ENCODE assay signal across 27 cellular contexts in genomic region chr3:113556556-113557335, GRCh38. TPM values are rescaled to one million over a fixed set of nuclear protein-coding genes. Genes with fewer than 3 reads are reported as not detected.
A peak's percentile ranks its signal among the peaks of the same experiment; 100 is the strongest.
DNase-seq lines count a peak whose midpoint lies in the region; FAIRE-seq and TF ChIP-seq lines count a peak whose summit lies in the region.
"Had no signal": no experiment of that assay in that cellular context is flagged by ENCODE, and none has a peak within 500 bp of the region (broad histone marks: within the 10 kb centered on the region; RNA-seq: fewer than 3 reads in every experiment).

No MANE protein-coding gene starts in this region.

- CTCF ChIA-PET in H1 (lab: Charles Lee; ENCODE audit: partially characterized antibody) = interaction anchor here (0.6 to 3.4 kb wide), 8 partner anchors 10 to 208 kb away, joined by 3 to 19 read pairs (median 3); no protein-coding TSS in a partner anchor

- intact Hi-C loops in ovary (cut with DNase I) = no loop called here

- no peak overlapping the region for H4K5ac ChIP-seq in H1 (ENCODE audit: insufficient read length, low read depth, low read length)

- H2BK20ac ChIP-seq in H1 (ENCODE audit: low read length) = no peak overlapping the region

- TF ChIP-seq RAD21 in H1 (IDR thresholded peaks at IDR 0.05 in 1 of 2, conservative IDR thresholded peaks at IDR 0.05 in 1 of 2; ENCODE audit: low read depth in 2 of 2, low read length in 2 of 2) = no peak

- H2AK5ac ChIP-seq in H1 (ENCODE audit: low read depth, low read length) = no peak overlapping the region

- no peak for TF ChIP-seq CTCF in H1 (IDR thresholded peaks at IDR 0.05; ENCODE audit: control extremely low read depth in 1 of 3, insufficient read depth in 1 of 3, low read depth in 1 of 3, low read length in 3 of 3)
- no peak for TF ChIP-seq CTCF in ovary (IDR thresholded peaks at IDR 0.05)

- no peaks in the 10 kb centered on the region for H3K4me1 ChIP-seq in H1 (replicated peaks in 1 of 4; ENCODE audit: control insufficient read depth in 3 of 4, insufficient read depth in 4 of 4, low read length in 3 of 4)
- peaks cover 15% of the 10 kb centered on the region for H3K4me1 ChIP-seq in mesodermal cell (ENCODE audit: control insufficient read depth, insufficient read depth, low read length, poor library complexity, severe bottlenecking)
- H3K4me1 ChIP-seq in ovary (ENCODE audit: insufficient read depth) = no peaks in the 10 kb centered on the region
- H3K4me1 ChIP-seq: HAP-1, sigmoid colon had no signal

- H3K27me3 ChIP-seq in H1 (replicated peaks in 1 of 4; ENCODE audit: control insufficient read depth in 3 of 4, extremely low read depth in 1 of 4, insufficient read depth in 3 of 4, low read length in 3 of 4) (no peaks in the 10 kb centered on the region), ovary (no peaks in the 10 kb centered on the region)
- H3K27me3 ChIP-seq: BLaER1, neutrophil, sigmoid colon had no signal

- H3K27ac ChIP-seq in H1 (ENCODE audit: low read depth, low read length) (no peak overlapping the region), mesodermal cell (ENCODE audit: low read depth, low read length, severe bottlenecking) (peak overlapping the region; percentile 36), ovary (no peak overlapping the region)
- H3K27ac ChIP-seq: BLaER1, neutrophil, sigmoid colon, SK-N-MC had no signal

- H3K36me3 ChIP-seq in H1 (ENCODE audit: control insufficient read depth in 2 of 4, insufficient read depth in 4 of 4, low read length in 3 of 4) (no peaks in the 10 kb centered on the region), mesodermal cell (ENCODE audit: control insufficient read depth, insufficient read depth, low read length) (no peaks in the 10 kb centered on the region), ovary (no peaks in the 10 kb centered on the region)
- H3K36me3 ChIP-seq: BLaER1, HAP-1, neutrophil, sigmoid colon had no signal

- no peak overlapping the region for H3K23ac ChIP-seq in H1 (ENCODE audit: insufficient read length)

- no peak overlapping the region for H3K4me2 ChIP-seq in H1 (ENCODE audit: insufficient read depth in 1 of 2, low read depth in 2 of 2, low read length in 2 of 2)
- H3K4me2 ChIP-seq: BLaER1 had no signal

- DNase-seq in ELF-1 (ENCODE audit: low read depth, low spot score) (peak; percentile 16), NCI-H82 (lab: John Stamatoyannopoulos, UW) (peak; percentile 84), H1 (ENCODE audit: low read depth in 1 of 2, low spot score in 2 of 2) (no peak), ovary (no peak), GM12891 (ENCODE audit: insufficient read length, low spot score) (no peak), NOMO-1 treated with DMSO at 0.1 percent for 48 hours (lab: John Stamatoyannopoulos, UW; ENCODE audit: unreplicated experiment) (no peak), NCI-H226 (no peak)
- DNase-seq: activated CD4-positive, alpha-beta T cell treated with anti-CD3 and anti-CD28 coated beads for 4 hours; activated gamma-delta T cell treated with Interleukin-2 at 50 U/mL for 16 hours; activated T-cell treated with anti-CD3 and anti-CD28 coated beads, Interleukin-2, amount 50 U/mL, for 24 hours; DMS79; KG1; MM.1S; NCI-H1417; NCI-H2029 treated with DMSO at 0.1 percent for 48 hours; NCI-H345; sigmoid colon; stimulated activated CD4-positive, alpha-beta T cell treated with anti-CD3 and anti-CD28 coated beads, Interleukin-4, amount 100 ng/mL, for 24 hours; stimulated activated naive B cell treated with anti-CD40 and anti-IgM and Interleukin-4, amounts not matched to agents 10 μg/mL and 1 μg/mL and 100 μg/mL, for 72 hours had no signal

- 92% methylated on average over 10 of the region's 10 CpGs; no CpG with 5 or more reads in 1 of the 2 experiments for WGBS in H1 (ENCODE audit: extremely low coverage in 1 of 2, insufficient coverage in 1 of 2, insufficient read length in 1 of 2, insufficient replicate concordance in 2 of 2, low coverage in 1 of 2, low lambda C conversion rate in 2 of 2, missing lambda C conversion rate in 1 of 2), 2 experiments
- WGBS in mesodermal cell (ENCODE audit: insufficient coverage in 2 of 2), 2 experiments = 93 to 94% methylated on average over 5 to 8 of the region's 10 CpGs
- WGBS in ovary, 3 donors = 96 to 99% (median 98%) methylated on average over 10 of the region's 10 CpGs

- H3K4me3 ChIP-seq in H1 (ENCODE audit: extremely low read depth in 1 of 4, insufficient read depth in 2 of 4, low read depth in 3 of 4, low read length in 4 of 4) (no peak overlapping the region), mesodermal cell (ENCODE audit: extremely low read depth, insufficient read depth, low read length, poor library complexity, severe bottlenecking) (no peak overlapping the region), ovary (no peak overlapping the region)
- H3K4me3 ChIP-seq: BLaER1, HAP-1, sigmoid colon, SK-N-MC had no signal

- no peak overlapping the region for H3K14ac ChIP-seq in H1 (ENCODE audit: insufficient read length)

- no peak overlapping the region for H2BK12ac ChIP-seq in H1 (ENCODE audit: low read depth, low read length)

- H4K91ac ChIP-seq in H1 (replicated peaks; ENCODE audit: insufficient read length, low read length) = no peak overlapping the region

- no peaks in the 10 kb centered on the region for H4K20me1 ChIP-seq in H1 (replicated peaks in 1 of 2; ENCODE audit: control insufficient read depth in 1 of 2, insufficient read depth in 2 of 2, low read length in 2 of 2)
- H4K20me1 ChIP-seq: BLaER1 had no signal

- no peak overlapping the region for H4K8ac ChIP-seq in H1 (ENCODE audit: extremely low read depth, insufficient read depth, low read length)

- H3K18ac ChIP-seq in H1 (ENCODE audit: extremely low read depth, low read length) = no peak overlapping the region

- FAIRE-seq in H1 (lab: Jason Lieb, UNC) (no peak), GM12891 (lab: Jason Lieb, UNC) (no peak)

- H3K23me2 ChIP-seq in H1 (ENCODE audit: low read depth, low read length) = no peaks in the 10 kb centered on the region; the same call in 1 of the 2 replicates

- no peak for TF ChIP-seq EP300 in H1 (IDR thresholded peaks at IDR 0.05; ENCODE audit: borderline replicate concordance in 1 of 2, low read depth in 2 of 2, low read length in 2 of 2)
- no peak for TF ChIP-seq EP300 in ovary (IDR thresholded peaks at IDR 0.05)

- H2BK15ac ChIP-seq in H1 (ENCODE audit: low read length) = no peak overlapping the region

- H3K9me3 ChIP-seq in H1 (ENCODE audit: insufficient read depth in 2 of 2, low read depth in 1 of 2, low read length in 1 of 2) (no peaks in the 10 kb centered on the region), mesodermal cell (ENCODE audit: control insufficient read depth, low read length) (no peaks in the 10 kb centered on the region), ovary (no peaks in the 10 kb centered on the region)
- H3K9me3 ChIP-seq: BLaER1, HAP-1, neutrophil, sigmoid colon had no signal

- H3K79me2 ChIP-seq in H1 (ENCODE audit: control insufficient read depth in 1 of 2, insufficient read depth in 2 of 2, low read length in 2 of 2) = no peaks in the 10 kb centered on the region

- POLR2A ChIA-PET in H1 (lab: Charles Lee; ENCODE audit: partially characterized antibody) = no interaction called here

- no peak overlapping the region for H2BK120ac ChIP-seq in H1 (replicated peaks; ENCODE audit: low read depth, low read length)

- no peak overlapping the region for H2BK5ac ChIP-seq in H1 (ENCODE audit: low read depth, low read length)

- no peaks in the 10 kb centered on the region for H3K79me1 ChIP-seq in H1 (ENCODE audit: low read depth, low read length)

- TF ChIP-seq POLR2A in H1 (IDR thresholded peaks at IDR 0.05; ENCODE audit: control extremely low read depth in 1 of 2, low read depth in 2 of 2, low read length in 2 of 2) (no peak), ovary (IDR thresholded peaks at IDR 0.05) (no peak), GM12891 (IDR thresholded peaks at IDR 0.05; ENCODE audit: low read depth, low read length) (no peak)

- no peak overlapping the region for H3K56ac ChIP-seq in H1 (replicated peaks; ENCODE audit: insufficient read length, low read depth, low read length)

- H3K9ac ChIP-seq in H1 (replicated peaks in 1 of 4; ENCODE audit: extremely low read depth in 1 of 4, low read depth in 3 of 4, low read length in 3 of 4) = no peak overlapping the region
- H3K9ac ChIP-seq: BLaER1 had no signal

- H2AFZ ChIP-seq in H1 (ENCODE audit: low read length) = no peak overlapping the region

- no peak overlapping the region for H3K4ac ChIP-seq in H1 (replicated peaks; ENCODE audit: insufficient read length, low read depth, low read length)

TF ChIP-seq in H1, 55 proteins besides CTCF, POLR2A, EP300 and RAD21 (continues in another document):
- TF ChIP-seq SIRT6 (IDR thresholded peaks at IDR 0.05; ENCODE audit: low read length) = no peak

TF ChIP-seq in GM12891, 5 proteins besides CTCF, POLR2A, EP300 and RAD21 (continues in another document):
- TF ChIP-seq SPI1 (IDR thresholded peaks at IDR 0.05; ENCODE audit: low read depth, low read length) = no peak

RNA-seq across cellular contexts. Expression of gene SIDT1, which starts 24.4 kb away (rescaled TPM):
- not detected in 2 replicates for total RNA-seq in H1 (2021; fragmentation: NEBNext Ultra II Directional; extraction: Animal tissue kit (Norgen Biotek cat#: 25700))
- polyA plus RNA-seq in H1 (2011; rRNA removed) = 0.03 and 0.06 TPM in 2 replicates
- polyA plus RNA-seq in H1 (2011; cell fraction: cytosol; rRNA removed) = not detected
- 0.11 TPM for polyA plus RNA-seq in H1 (2011; cell fraction: nucleus; rRNA removed)
- polyA plus RNA-seq in H1 (2012, experiment 1 of 2) = 0.04 TPM in 1 of 4 replicates, not detected in the others
- not detected for polyA plus RNA-seq in H1 (2012, experiment 2 of 2)
- polyA plus RNA-seq in H1 (2013, experiment 1 of 2) = 0.08 TPM
- 0.06 TPM for polyA plus RNA-seq in H1 (2013, experiment 2 of 2)
- polyA minus RNA-seq in H1 (2011; rRNA and poly(A)+ RNA removed) = not detected in 2 replicates
- not detected for polyA minus RNA-seq in H1 (2011; cell fraction: cytosol; rRNA and poly(A)+ RNA removed)
- polyA minus RNA-seq in H1 (2011; cell fraction: nucleus; rRNA and poly(A)+ RNA removed) = 0.10 TPM
- polyA plus RNA-seq in mesodermal cell (2013, experiment 1 of 2) = 0.41 TPM
- 0.61 TPM for polyA plus RNA-seq in mesodermal cell (2013, experiment 2 of 2)
- total RNA-seq in ovary = 10 to 100 TPM in 1 of 7 donors, 1 to 10 TPM in 3, under 1 TPM in 3; 0.40 to 12.3 (median 1.1) TPM
- 1 to 10 TPM in 1 of 2 donors, under 1 TPM in 1; 0.34 to 1.3 TPM for polyA plus RNA-seq in ovary
- polyA plus RNA-seq in GM12891 (2012; ENCODE audit: low read depth, missing spikeins) = 16.9 TPM
- total RNA-seq: lung microvascular endothelial cell, progenitor cell of endocrine pancreas had no signal
- polyA plus RNA-seq: AG04450 had no signal

RNA-seq across cellular contexts. Expression of gene SPICE1, which starts 41.8 kb away (rescaled TPM):
- total RNA-seq in H1 (2021; fragmentation: NEBNext Ultra II Directional; extraction: Animal tissue kit (Norgen Biotek cat#: 25700)) = 14.7 and 19.1 TPM in 2 replicates
- 1.9 and 2.7 TPM in 2 replicates for polyA plus RNA-seq in H1 (2011; rRNA removed)
- 5.7 TPM for polyA plus RNA-seq in H1 (2011; cell fraction: cytosol; rRNA removed)
- 3.4 TPM for polyA plus RNA-seq in H1 (2011; cell fraction: nucleus; rRNA removed)
- 6.8 to 10.4 TPM (median 7.5 TPM) in 4 replicates for polyA plus RNA-seq in H1 (2012, experiment 1 of 2)
- polyA plus RNA-seq in H1 (2012, experiment 2 of 2) = 0.25 TPM
- 6.3 TPM for polyA plus RNA-seq in H1 (2013, experiment 1 of 2)
- 6.4 TPM for polyA plus RNA-seq in H1 (2013, experiment 2 of 2)
- 5.2 and 6.7 TPM in 2 replicates for polyA minus RNA-seq in H1 (2011; rRNA and poly(A)+ RNA removed)
- polyA minus RNA-seq in H1 (2011; cell fraction: cytosol; rRNA and poly(A)+ RNA removed) = 5.7 TPM
- polyA minus RNA-seq in H1 (2011; cell fraction: nucleus; rRNA and poly(A)+ RNA removed) = 11.0 TPM
- polyA plus RNA-seq in mesodermal cell (2013, experiment 1 of 2) = 18.5 TPM
- 21.6 TPM for polyA plus RNA-seq in mesodermal cell (2013, experiment 2 of 2)
- 10 to 100 TPM; 13.9 to 24.1 (median 20.9) TPM for total RNA-seq in ovary
- polyA plus RNA-seq in ovary = 1 to 10 TPM; 5.3 to 6.6 TPM
- polyA plus RNA-seq in GM12891 (2012; ENCODE audit: low read depth, missing spikeins) = 3.7 TPM

Comparison
In these comparisons a context has a peak if more than half of its experiments do, and no peak if none do; other contexts are left out.
1. DNase-seq: peak in ELF-1 (single experiment) and NCI-H82 (single experiment); none in H1 (0 of 2), ovary (0 of 5), GM12891 (single experiment), NOMO-1 treated with DMSO at 0.1 percent for 48 hours (single experiment) and NCI-H226 (single experiment).